In genomic region chr12:946656-947055, GRCh38 we compare ENCODE assay signal across 13 cellular contexts. TPM values are rescaled to one million over a fixed set of nuclear protein-coding genes. Genes with fewer than 3 reads are reported as not detected.
DNase-seq lines count a peak whose midpoint lies in the region; ATAC-seq and TF ChIP-seq lines count a peak whose summit lies in the region.
"Had no signal": no experiment of that assay in that cellular context is flagged by ENCODE, and none has a peak within 500 bp of the region (broad histone marks: within the 10 kb centered on the region; RNA-seq: fewer than 3 reads in every experiment).

No MANE protein-coding gene starts in this region.

- H4K20me1 ChIP-seq in SU-DHL-6 (ENCODE audit: low read depth, low read length): no peaks in the 10 kb centered on the region
- H4K20me1 ChIP-seq in fibroblast of lung (ENCODE audit: control insufficient read depth, extremely low read depth, insufficient read depth, low read length): no peaks in the 10 kb centered on the region
- H4K20me1 ChIP-seq in smooth muscle cell (ENCODE audit: low read depth): no peaks in the 10 kb centered on the region

- no peaks in the 10 kb centered on the region for H3K9me3 ChIP-seq in SU-DHL-6 (ENCODE audit: insufficient read depth, low read length)
- H3K9me3 ChIP-seq in fibroblast of lung (ENCODE audit: control insufficient read depth, insufficient read depth, low read depth, low read length): no peaks in the 10 kb centered on the region
- H3K9me3 ChIP-seq in smooth muscle cell (replicated peaks; ENCODE audit: low read depth): no peaks in the 10 kb centered on the region
- H3K9me3 ChIP-seq in MG63: no peaks in the 10 kb centered on the region

- H3K4me2 ChIP-seq in SU-DHL-6 (ENCODE audit: low read depth, low read length, poor library complexity, severe bottlenecking) (peak overlapping the region; percentile 35), fibroblast of lung (ENCODE audit: extremely low read depth, insufficient read depth, low read length) (no peak overlapping the region), smooth muscle cell (no peak overlapping the region)

- ATAC-seq in GM21390 (IDR thresholded peaks at IDR 0.05; ENCODE audit: unreplicated experiment) (no peak), GM18520 (IDR thresholded peaks at IDR 0.05; ENCODE audit: unreplicated experiment) (no peak)
- ATAC-seq: K562 had no signal

- H3K36me3 ChIP-seq in SU-DHL-6 (ENCODE audit: low read length) (0 out of 2 replicates have a peak, but pooled peaks cover 3% of the 10 kb centered on the region), fibroblast of lung (ENCODE audit: control insufficient read depth, insufficient read depth, low read length) (peaks cover 2% of the 10 kb centered on the region), smooth muscle cell (ENCODE audit: low read depth) (no peaks in the 10 kb centered on the region), MG63 (peaks cover 15% of the 10 kb centered on the region)

- TF ChIP-seq CTCF in SU-DHL-6 (IDR thresholded peaks at IDR 0.05; ENCODE audit: insufficient read depth, low read length, poor library complexity, severe bottlenecking): no peak
- no peak for TF ChIP-seq CTCF in fibroblast of lung (conservative IDR thresholded peaks at IDR 0.05 in 1 of 2, IDR thresholded peaks at IDR 0.05 in 1 of 2; ENCODE audit: low read depth in 1 of 2, low read length in 2 of 2)
- TF ChIP-seq CTCF in smooth muscle cell (IDR thresholded peaks at IDR 0.05; ENCODE audit: borderline replicate concordance, insufficient read depth, poor library complexity, severe bottlenecking): no peak

- H3K27me3 Mint-ChIP-seq in activated naive CD4-positive, alpha-beta T cell treated with anti-CD3 and anti-CD28 coated beads, Interleukin-2, amount 50 U/mL, for 24 hours: no peaks in the 10 kb centered on the region

- H3K9me2 ChIP-seq in SU-DHL-6 (replicated peaks; ENCODE audit: insufficient read depth, low read length): no peaks in the 10 kb centered on the region

- peak overlapping the region; percentile 42 for H3K27ac ChIP-seq in SU-DHL-6 (ENCODE audit: low read depth, low read length)
- no peak overlapping the region for H3K27ac ChIP-seq in fibroblast of lung (ENCODE audit: insufficient read depth, low read length)
- H3K27ac ChIP-seq in smooth muscle cell (ENCODE audit: low read depth): peak overlapping the region; percentile 51

- H3K4me1 Mint-ChIP-seq in activated naive CD4-positive, alpha-beta T cell treated with anti-CD3 and anti-CD28 coated beads, Interleukin-2, amount 50 U/mL, for 24 hours: peaks cover 45% of the 10 kb centered on the region

- no peak overlapping the region for H2AFZ ChIP-seq in SU-DHL-6 (ENCODE audit: low read depth, low read length, severe bottlenecking)
- H2AFZ ChIP-seq in fibroblast of lung (ENCODE audit: low read length): no peak overlapping the region
- no peak overlapping the region for H2AFZ ChIP-seq in smooth muscle cell (ENCODE audit: low read depth)

- H3K4me3 ChIP-seq in SU-DHL-6 (ENCODE audit: insufficient read depth, low read length, poor library complexity, severe bottlenecking): no peak overlapping the region
- no peak overlapping the region for H3K4me3 ChIP-seq in fibroblast of lung (replicated peaks in 1 of 4; ENCODE audit: control extremely low read depth in 1 of 4, insufficient read depth in 1 of 4, low read depth in 3 of 4, low read length in 4 of 4)
- H3K4me3 ChIP-seq in smooth muscle cell: no peak overlapping the region
- H3K4me3 ChIP-seq in MG63: no peak overlapping the region
- H3K4me3 ChIP-seq: K562 had no signal

- H3K9ac ChIP-seq in SU-DHL-6 (ENCODE audit: low read length) (peak overlapping the region; percentile 14; the same call in 1 of the 2 replicates), fibroblast of lung (ENCODE audit: insufficient read depth, low read length) (no peak overlapping the region), smooth muscle cell (ENCODE audit: low read depth) (no peak overlapping the region)

- H3K4me1 ChIP-seq in fibroblast of lung (ENCODE audit: control insufficient read depth, extremely low read depth, insufficient read depth, low read length) (peaks cover 2% of the 10 kb centered on the region), smooth muscle cell (ENCODE audit: low read depth) (peaks cover 6% of the 10 kb centered on the region)

- H3K4me3 Mint-ChIP-seq in activated naive CD4-positive, alpha-beta T cell treated with anti-CD3 and anti-CD28 coated beads, Interleukin-2, amount 50 U/mL, for 24 hours: no peak overlapping the region

- WGBS in smooth muscle cell (ENCODE audit: low lambda C conversion rate): 62% methylated on average over 7 of the region's 7 CpGs

- H3K27me3 ChIP-seq in SU-DHL-6 (ENCODE audit: low read length) (no peaks in the 10 kb centered on the region), fibroblast of lung (ENCODE audit: control insufficient read depth, insufficient read depth, low read length) (no peaks in the 10 kb centered on the region), smooth muscle cell (ENCODE audit: low read depth) (no peaks in the 10 kb centered on the region), MG63 (no peaks in the 10 kb centered on the region)

- peaks cover 47% of the 10 kb centered on the region for H3K79me2 ChIP-seq in SU-DHL-6 (ENCODE audit: insufficient read depth, low read length)
- peaks cover 40% of the 10 kb centered on the region for H3K79me2 ChIP-seq in fibroblast of lung (ENCODE audit: control insufficient read depth, insufficient read depth, low read length)
- H3K79me2 ChIP-seq in smooth muscle cell (ENCODE audit: low read depth): peaks cover 32% of the 10 kb centered on the region

- peak overlapping the region; percentile 69 for H3K27ac Mint-ChIP-seq in activated naive CD4-positive, alpha-beta T cell treated with anti-CD3 and anti-CD28 coated beads, Interleukin-2, amount 50 U/mL, for 24 hours

- no peaks in the 10 kb centered on the region for H3K9me3 Mint-ChIP-seq in activated naive CD4-positive, alpha-beta T cell treated with anti-CD3 and anti-CD28 coated beads, Interleukin-2, amount 50 U/mL, for 24 hours

- no peak for DNase-seq in activated naive CD4-positive, alpha-beta T cell treated with Interleukin-2 at 50 U/mL for 16 hours
- DNase-seq in fibroblast of lung (ENCODE audit: low read depth in 2 of 2) (peak; percentile 34 to 41), smooth muscle cell (lab: John Stamatoyannopoulos, UW; ENCODE audit: unreplicated experiment) (no peak), MG63 (no peak)
- DNase-seq: activated CD4-positive, CD25-positive, alpha-beta regulatory T cell; aorta; GDM1; NCI-H226 had no signal

- peaks cover 11% of the 10 kb centered on the region for H3K36me3 Mint-ChIP-seq in activated naive CD4-positive, alpha-beta T cell treated with anti-CD3 and anti-CD28 coated beads, Interleukin-2, amount 50 U/mL, for 24 hours

- H3F3A ChIP-seq in SU-DHL-6 (ENCODE audit: insufficient read depth): peaks cover 14% of the 10 kb centered on the region; the same call in 1 of the 2 replicates
- no peaks in the 10 kb centered on the region for H3F3A ChIP-seq in smooth muscle cell (ENCODE audit: low read depth)

RNA-seq across cellular contexts. Expression of gene RAD52, which starts 2.8 kb away (rescaled TPM):
- 12.6 and 19.2 TPM in 2 replicates for total RNA-seq in fibroblast of lung
- 7.3 and 9.2 TPM in 2 replicates for polyA plus RNA-seq in fibroblast of lung
- 4.9 and 5.3 TPM in 2 replicates for polyA plus RNA-seq in fibroblast of lung (2012)
- 0.63 and 7.3 TPM in 2 replicates for polyA minus RNA-seq in fibroblast of lung (ENCODE audit: low replicate concordance)
- total RNA-seq in smooth muscle cell: 5.8 and 15.1 TPM in 2 replicates
- polyA plus RNA-seq in smooth muscle cell: 2.8 and 4.4 TPM in 2 replicates
- total RNA-seq in MG63 (2014; rRNA removed; shearing (Covaris generic); ENCODE audit: low replicate concordance): 1.9 and 7.3 TPM in 2 replicates

RNA-seq across cellular contexts. Expression of gene ERC1, which starts 44.4 kb away (rescaled TPM):
- total RNA-seq in fibroblast of lung (34.5 and 46.5 TPM in 2 replicates), smooth muscle cell (17.6 and 39.2 TPM in 2 replicates)
- polyA plus RNA-seq in fibroblast of lung (19.7 and 22.0 TPM in 2 replicates), smooth muscle cell (13.8 and 22.9 TPM in 2 replicates)
- polyA plus RNA-seq in fibroblast of lung (2012): 17.5 and 24.4 TPM in 2 replicates
- polyA minus RNA-seq in fibroblast of lung (ENCODE audit: low replicate concordance): 46.3 and 58.6 TPM in 2 replicates
- total RNA-seq in MG63 (2014; rRNA removed; shearing (Covaris generic); ENCODE audit: low replicate concordance): 14.6 and 24.4 TPM in 2 replicates

Comparison
In these comparisons a context has a peak if more than half of its experiments do, and no peak if none do; other contexts are left out.
1. DNase-seq: peak in fibroblast of lung (2 of 2); none in activated naive CD4-positive, alpha-beta T cell treated with Interleukin-2 at 50 U/mL for 16 hours (single experiment), smooth muscle cell (single experiment) and MG63 (single experiment).